8 cellular contexts compared by ENCODE assay signal in the genomic region with DNA sequence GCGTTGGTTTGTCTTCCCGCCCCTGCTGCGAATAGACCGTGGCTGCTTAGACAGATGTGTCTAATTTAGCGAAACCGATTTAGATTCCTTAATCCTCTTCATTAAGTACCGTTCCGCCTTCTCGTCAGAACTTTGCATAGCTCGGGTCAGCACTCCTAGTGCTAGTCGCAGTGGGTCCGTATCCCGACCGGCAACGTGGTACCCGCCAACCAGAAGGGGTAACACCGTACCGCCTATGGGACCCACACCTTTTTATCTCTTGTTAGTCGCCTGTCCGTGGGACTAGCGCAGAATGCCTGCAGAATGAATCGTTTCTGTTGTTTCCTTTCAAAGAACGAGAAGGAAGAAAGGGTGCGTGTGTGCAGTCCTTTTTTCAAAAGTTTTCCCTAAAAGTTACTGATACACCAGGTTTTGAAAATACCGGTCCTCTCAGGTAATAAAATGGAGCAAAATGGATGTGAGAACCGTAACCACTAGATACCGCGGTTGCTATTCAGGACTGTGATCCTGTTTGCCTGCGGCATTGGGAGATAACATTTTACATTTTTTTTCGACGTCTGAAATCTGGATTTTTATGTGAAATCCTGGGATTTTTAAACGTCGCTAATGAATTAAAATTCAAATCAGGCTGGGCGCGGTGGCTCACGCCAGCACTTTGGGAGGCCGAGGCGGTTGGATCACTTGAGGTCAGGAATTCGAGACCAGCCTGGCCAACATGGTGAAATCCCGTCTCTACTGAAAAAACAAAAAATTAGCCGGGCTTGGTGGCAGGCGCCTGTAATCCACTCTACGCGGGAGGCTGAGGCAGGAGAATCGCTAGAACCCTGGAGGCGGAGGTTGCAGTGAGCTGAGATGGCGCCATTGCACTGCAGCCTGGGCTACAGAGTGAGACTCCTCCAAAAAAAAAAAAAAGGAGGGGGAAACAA. TPM values are rescaled to one million over a fixed set of nuclear protein-coding genes. Genes with fewer than 3 reads are reported as not detected.
A peak's percentile ranks its signal among the peaks of the same experiment; 100 is the strongest.
DNase-seq lines count a peak whose midpoint lies in the region; ATAC-seq and TF ChIP-seq lines count a peak whose summit lies in the region.

No MANE protein-coding gene starts in this region.

- DNase-seq in CD8-positive, alpha-beta memory T cell = no peak
- peak in 1 of 2 experiments; percentile 30 for DNase-seq in HL-60 (ENCODE audit: low read depth in 1 of 2, low spot score in 1 of 2)
- DNase-seq in brain microvascular endothelial cell = no peak
- no peak for DNase-seq in mesenchymal stem cell
- no peak for DNase-seq in activated effector memory CD4-positive, alpha-beta T cell treated with anti-CD3 and anti-CD28 coated beads, Interleukin-2, amount 50 U/mL, for 16 hours
- DNase-seq in epidermal melanocyte (ENCODE audit: insufficient read length, low spot score) = no peak
- DNase-seq in KBM-7 = no peak

- H3K27me3 ChIP-seq in CD8-positive, alpha-beta memory T cell (ENCODE audit: insufficient read depth, low read length, poor library complexity, severe bottlenecking) = no peaks in the 10 kb centered on the region
- no peaks in the 10 kb centered on the region for H3K27me3 ChIP-seq in HL-60 (ENCODE audit: insufficient read depth, poor library complexity, severe bottlenecking)
- H3K27me3 ChIP-seq in brain microvascular endothelial cell (replicated peaks) = no peaks in the 10 kb centered on the region
- no peaks in the 10 kb centered on the region for H3K27me3 ChIP-seq in mesenchymal stem cell (ENCODE audit: control insufficient read depth in 1 of 2, insufficient read depth in 1 of 2, low read length in 2 of 2)

- WGBS in mesenchymal stem cell = 42% methylated on average over 44 of the region's 47 CpGs

- TF ChIP-seq CTCF in HL-60 (IDR thresholded peaks at IDR 0.05; ENCODE audit: insufficient read depth, low read length) (no peak), brain microvascular endothelial cell (IDR thresholded peaks at IDR 0.05; ENCODE audit: low read depth, low read length, missing control alignments) (no peak)

- H3K14ac ChIP-seq in mesenchymal stem cell (ENCODE audit: low read length in 2 of 2) = peak overlapping the region in 1 of 2 experiments; percentile 76

- no peak overlapping the region for H2BK15ac ChIP-seq in mesenchymal stem cell (ENCODE audit: low read depth, poor library complexity, severe bottlenecking)

- H3K36me3 Mint-ChIP-seq in CD8-positive, alpha-beta memory T cell = peaks cover 9 to 48% (median 21%) of the 10 kb centered on the region in 3 donors

- CTCF ChIA-PET in CD8-positive, alpha-beta memory T cell (lab: Charles Lee) = interaction anchor here (0.8 to 2.2 kb wide), 13 partner anchors 9 to 309 kb away, joined by 3 to 7 read pairs (median 4); a partner anchor contains a TSS

- peak overlapping the region; percentile 37 for H2BK5ac ChIP-seq in mesenchymal stem cell (ENCODE audit: low read depth, low read length, poor library complexity, severe bottlenecking)

- H4K91ac ChIP-seq in mesenchymal stem cell (ENCODE audit: low read length) = no peak overlapping the region

- peak overlapping the region; percentile 96 for H3K27ac ChIP-seq in CD8-positive, alpha-beta memory T cell (ENCODE audit: low read depth, low read length)
- H3K27ac ChIP-seq in HL-60 (replicated peaks) = peak overlapping the region; percentile 100
- H3K27ac ChIP-seq in brain microvascular endothelial cell = no peak overlapping the region
- peak overlapping the region; percentile 23 for H3K27ac ChIP-seq in mesenchymal stem cell (ENCODE audit: low read length, poor library complexity, severe bottlenecking)

- peaks cover 9% of the 10 kb centered on the region for H3K79me1 ChIP-seq in mesenchymal stem cell (replicated peaks; ENCODE audit: low read length, poor library complexity, severe bottlenecking)

- no peaks in the 10 kb centered on the region for H3K9me3 ChIP-seq in CD8-positive, alpha-beta memory T cell (ENCODE audit: low read length)
- H3K9me3 ChIP-seq in mesenchymal stem cell (ENCODE audit: control insufficient read depth, low read length) = no peaks in the 10 kb centered on the region

- H3K4me2 ChIP-seq in mesenchymal stem cell (ENCODE audit: low read length, poor library complexity, severe bottlenecking) = peak overlapping the region; percentile 97

- H2BK12ac ChIP-seq in mesenchymal stem cell (ENCODE audit: low read length in 2 of 2) = no peak overlapping the region

- H3K4me1 Mint-ChIP-seq in CD8-positive, alpha-beta memory T cell = peaks cover 41 to 50% (median 47%) of the 10 kb centered on the region in 3 donors

- peak overlapping the region; percentile 86 for H3K4me3 ChIP-seq in CD8-positive, alpha-beta memory T cell (ENCODE audit: low read length)
- peak overlapping the region; percentile 80 for H3K4me3 ChIP-seq in HL-60 (replicated peaks; ENCODE audit: insufficient read depth, low read length)
- peak overlapping the region; percentile 99 for H3K4me3 ChIP-seq in brain microvascular endothelial cell (ENCODE audit: low read depth, low read length)
- H3K4me3 ChIP-seq in mesenchymal stem cell (ENCODE audit: insufficient read depth in 1 of 2, low read depth in 1 of 2, low read length in 2 of 2) = peak overlapping the region; percentile 58 to 98

- peak overlapping the region; percentile 45 for H4K8ac ChIP-seq in mesenchymal stem cell (ENCODE audit: low read length)

- H2AFZ ChIP-seq in mesenchymal stem cell (ENCODE audit: low read depth, low read length) = peak overlapping the region; percentile 87

- H3K4me3 Mint-ChIP-seq in CD8-positive, alpha-beta memory T cell = peak overlapping the region; percentile 99 to 100 (median 100)

- H2AK5ac ChIP-seq in mesenchymal stem cell (ENCODE audit: low read length, severe bottlenecking) = no peak overlapping the region

- peaks cover 37% of the 10 kb centered on the region for H3K4me1 ChIP-seq in CD8-positive, alpha-beta memory T cell (ENCODE audit: insufficient read depth, low read length)
- H3K4me1 ChIP-seq in mesenchymal stem cell (ENCODE audit: control insufficient read depth, insufficient read depth, low read depth, low read length) = peaks cover 4% of the 10 kb centered on the region

- POLR2A ChIA-PET in CD8-positive, alpha-beta memory T cell (lab: Charles Lee) = interaction anchor here (0.6 to 2.8 kb wide), 10 partner anchors 16 to 324 kb away, joined by 3 to 31 read pairs (median 4); a partner anchor contains a TSS

- H3K18ac ChIP-seq in mesenchymal stem cell (ENCODE audit: low read depth in 1 of 2, low read length in 2 of 2) = peak overlapping the region; percentile 42 to 70

- no peak overlapping the region for H2BK120ac ChIP-seq in mesenchymal stem cell (ENCODE audit: low read depth, low read length)

- H3K36me3 ChIP-seq in CD8-positive, alpha-beta memory T cell (ENCODE audit: insufficient read depth, low read length) = peaks cover 28% of the 10 kb centered on the region
- H3K36me3 ChIP-seq in brain microvascular endothelial cell (replicated peaks) = peaks cover 27% of the 10 kb centered on the region
- H3K36me3 ChIP-seq in mesenchymal stem cell (ENCODE audit: control insufficient read depth in 1 of 2, insufficient read depth in 2 of 2, low read depth in 1 of 2, low read length in 2 of 2) = peaks cover 2 to 41% of the 10 kb centered on the region in 2 experiments

- peaks cover 0 to 12% of the 10 kb centered on the region in 2 donors for H3K27me3 Mint-ChIP-seq in CD8-positive, alpha-beta memory T cell

- peak overlapping the region in 1 of 2 experiments; percentile 61 for H3K23ac ChIP-seq in mesenchymal stem cell (ENCODE audit: low read length in 2 of 2)

- H3K27ac Mint-ChIP-seq in CD8-positive, alpha-beta memory T cell = peak overlapping the region; percentile 95 to 100 (median 99)

- no peaks in the 10 kb centered on the region for H3K9me3 Mint-ChIP-seq in CD8-positive, alpha-beta memory T cell

- in situ Hi-C loops in brain microvascular endothelial cell (cut with HindIII; ENCODE audit: low pct_ligation_motif_present, low sequenced_read_pairs) (no loop called here), KBM-7 (cut with MboI; ENCODE audit: low pct_unique_long_range_greater_than_20kb, low sequenced_read_pairs) (no loop called here)

- peak; percentile 18 for ATAC-seq in GM21367 (IDR thresholded peaks at IDR 0.05; ENCODE audit: unreplicated experiment)

- H3K4ac ChIP-seq in mesenchymal stem cell (ENCODE audit: low read depth in 1 of 2, low read length in 2 of 2) = peak overlapping the region in 1 of 2 experiments; percentile 78

- peak overlapping the region; percentile 100 for H3K9ac ChIP-seq in mesenchymal stem cell (ENCODE audit: low read length)

RNA-seq across cellular contexts. Expression of a gene that starts 1.0 kb away (rescaled TPM):
- 100 to 1,000 TPM; 469 to 492 TPM for total RNA-seq in CD8-positive, alpha-beta memory T cell
- polyA plus RNA-seq in CD8-positive, alpha-beta memory T cell = 50.6 TPM
- 121 TPM for polyA plus RNA-seq in mesenchymal stem cell (2013, experiment 1 of 2)
- 123 TPM for polyA plus RNA-seq in mesenchymal stem cell (2013, experiment 2 of 2)

RNA-seq across cellular contexts. Expression of a gene that starts 20.0 kb away (rescaled TPM):
- 10 to 100 TPM; 29.1 to 29.5 TPM for total RNA-seq in CD8-positive, alpha-beta memory T cell
- 50.8 TPM for polyA plus RNA-seq in CD8-positive, alpha-beta memory T cell
- polyA plus RNA-seq in mesenchymal stem cell (2013, experiment 1 of 2) = 45.1 TPM
- polyA plus RNA-seq in mesenchymal stem cell (2013, experiment 2 of 2) = 43.6 TPM

RNA-seq across cellular contexts. Expression of a gene that starts 52.8 kb away (rescaled TPM):
- under 1 TPM; 0.33 to 0.73 TPM for total RNA-seq in CD8-positive, alpha-beta memory T cell
- not detected for polyA plus RNA-seq in CD8-positive, alpha-beta memory T cell
- polyA plus RNA-seq in mesenchymal stem cell (2013, experiment 1 of 2) = 23.1 TPM
- 22.1 TPM for polyA plus RNA-seq in mesenchymal stem cell (2013, experiment 2 of 2)
